ENCODE assay signal across 10 cellular contexts in the genomic region with DNA sequence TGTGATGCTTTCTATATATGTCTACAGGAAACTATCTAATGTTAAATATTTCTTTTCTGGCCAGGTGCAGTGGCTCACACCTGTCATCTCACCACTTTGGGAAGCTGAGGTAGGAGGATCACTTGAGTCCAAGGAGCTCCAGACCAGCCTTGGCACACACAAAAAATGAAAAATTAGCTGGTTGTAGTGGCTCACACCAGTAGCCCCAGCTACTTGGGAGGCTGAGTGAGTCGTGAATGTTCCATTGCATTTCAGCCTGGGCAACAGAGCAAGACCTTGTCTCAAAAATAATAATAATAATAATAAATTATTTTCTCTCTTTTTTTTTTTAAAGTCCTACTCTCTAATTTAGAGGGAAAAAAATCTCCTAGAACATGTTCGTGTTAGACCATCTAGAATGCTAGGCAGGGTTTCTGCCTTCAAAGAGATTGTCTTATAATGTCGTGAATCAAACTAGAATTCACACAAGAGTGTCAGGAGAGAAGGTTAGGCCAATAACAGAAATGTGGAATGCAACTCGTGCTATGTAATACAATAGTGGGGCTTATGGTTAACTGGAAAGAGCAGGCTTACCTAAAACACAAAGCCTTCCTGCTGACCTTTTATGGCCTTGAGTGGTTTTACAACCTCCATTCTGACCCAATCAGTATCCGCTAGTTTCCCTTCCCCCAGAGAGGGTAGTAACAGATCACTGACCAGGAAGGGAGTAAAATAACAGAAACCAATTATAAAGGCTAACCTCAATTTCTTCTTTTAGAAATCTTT. TPM values are rescaled to one million over a fixed set of nuclear protein-coding genes. Genes with fewer than 3 reads are reported as not detected.
DNase-seq lines count a peak whose midpoint lies in the region; ATAC-seq, FAIRE-seq and TF ChIP-seq lines count a peak whose summit lies in the region.
"Had no signal": no experiment of that assay in that cellular context is flagged by ENCODE, and none has a peak within 500 bp of the region (broad histone marks: within the 10 kb centered on the region; RNA-seq: fewer than 3 reads in every experiment).

No MANE protein-coding gene starts in this region.

- peak overlapping the region; percentile 93 for H3K9ac ChIP-seq in astrocyte (ENCODE audit: low read length)

- peaks cover 12% of the 10 kb centered on the region for H3K36me3 ChIP-seq in astrocyte (ENCODE audit: insufficient read depth, low read length)

- H3K4me2 ChIP-seq in astrocyte (ENCODE audit: low read length), result peak overlapping the region; percentile 80

- no peaks in the 10 kb centered on the region for H3K9me3 Mint-ChIP-seq in astrocyte (ENCODE audit: unreplicated experiment)
- H3K9me3 Mint-ChIP-seq in type B pancreatic cell, result no peaks in the 10 kb centered on the region
- H3K9me3 Mint-ChIP-seq: stimulated activated naive CD8-positive, alpha-beta T cell treated with anti-CD3 and anti-CD28 coated beads, Interleukin-15, Interleukin-2, amounts not matched to agents 100 ng/mL and 50 ng/mL, for 24 hours had no signal

- peaks cover 53% of the 10 kb centered on the region for H3K4me1 ChIP-seq in astrocyte (ENCODE audit: insufficient read depth, low read length)

- H3K4me3 Mint-ChIP-seq in astrocyte (ENCODE audit: unreplicated experiment), result peak overlapping the region; percentile 46
- H3K4me3 Mint-ChIP-seq in type B pancreatic cell, result peak overlapping the region; percentile 61
- H3K4me3 Mint-ChIP-seq: stimulated activated naive CD8-positive, alpha-beta T cell treated with anti-CD3 and anti-CD28 coated beads, Interleukin-15, Interleukin-2, amounts not matched to agents 100 ng/mL and 50 ng/mL, for 24 hours had no signal

- no peaks in the 10 kb centered on the region for H3K27me3 ChIP-seq in astrocyte (ENCODE audit: insufficient read depth, low read length)

- H3K27me3 Mint-ChIP-seq in astrocyte (ENCODE audit: low read depth, unreplicated experiment), result no peaks in the 10 kb centered on the region
- no peaks in the 10 kb centered on the region for H3K27me3 Mint-ChIP-seq in type B pancreatic cell
- H3K27me3 Mint-ChIP-seq: stimulated activated naive CD8-positive, alpha-beta T cell treated with anti-CD3 and anti-CD28 coated beads, Interleukin-15, Interleukin-2, amounts not matched to agents 100 ng/mL and 50 ng/mL, for 24 hours had no signal

- ATAC-seq in left colon (peak; percentile 40), HG03039 (IDR thresholded peaks at IDR 0.05; ENCODE audit: unreplicated experiment) (no peak)

- peaks cover 19% of the 10 kb centered on the region for H3K36me3 Mint-ChIP-seq in astrocyte (ENCODE audit: low read depth, unreplicated experiment)
- H3K36me3 Mint-ChIP-seq in type B pancreatic cell, result peaks cover 4% of the 10 kb centered on the region

- TF ChIP-seq CTCF in astrocyte (IDR thresholded peaks at IDR 0.05; ENCODE audit: insufficient read depth, low read depth, low read length) (no peak), type B pancreatic cell (conservative IDR thresholded peaks at IDR 0.05) (no peak)

- H3K27ac ChIP-seq in astrocyte (ENCODE audit: low read depth, low read length), result peak overlapping the region; percentile 100

- no peaks in the 10 kb centered on the region for H3K9me3 ChIP-seq in astrocyte (ENCODE audit: insufficient read depth, low read depth, low read length)

- peak overlapping the region; percentile 1 for H3K4me3 ChIP-seq in astrocyte (ENCODE audit: insufficient read depth, low read depth, low read length)

- H3K4me1 Mint-ChIP-seq in astrocyte (ENCODE audit: low read depth, unreplicated experiment), result peaks cover 62% of the 10 kb centered on the region
- peaks cover 60% of the 10 kb centered on the region for H3K4me1 Mint-ChIP-seq in type B pancreatic cell (ENCODE audit: unreplicated experiment)

- H3K27ac Mint-ChIP-seq in astrocyte (ENCODE audit: unreplicated experiment) (peak overlapping the region; percentile 99), type B pancreatic cell (peak overlapping the region; percentile 98)
- H3K27ac Mint-ChIP-seq: stimulated activated naive CD8-positive, alpha-beta T cell treated with anti-CD3 and anti-CD28 coated beads, Interleukin-15, Interleukin-2, amounts not matched to agents 100 ng/mL and 50 ng/mL, for 24 hours had no signal

- H2AFZ ChIP-seq in astrocyte (ENCODE audit: low read depth, low read length), result no peak overlapping the region

- no peaks in the 10 kb centered on the region for H4K20me1 ChIP-seq in astrocyte (ENCODE audit: insufficient read depth, low read length)

- DNase-seq in NCI-H2196 (lab: John Stamatoyannopoulos, UW; ENCODE audit: unreplicated experiment) (peak; percentile 11), NCI-H2196 treated with DMSO at 0.1 percent for 48 hours (lab: John Stamatoyannopoulos, UW; ENCODE audit: unreplicated experiment) (no peak), astrocyte (ENCODE audit: low read depth) (peak; percentile 75), left colon (no peak), type B pancreatic cell (ENCODE audit: extremely low spot score, unreplicated experiment) (no peak), head of caudate nucleus (no peak)
- DNase-seq in stimulated activated CD8-positive, alpha-beta memory T cell treated with anti-CD3 and anti-CD28 coated beads, Interleukin-4, amount 100 ng/mL, for 48 hours, result no peak

- intact Hi-C loops in left colon (cut with DNase I, micrococcal nuclease) (loop anchor here in 1 of 2 donors (5.0 kb wide), 1 partner anchor 41 kb away; no protein-coding TSS in a partner anchor), head of caudate nucleus (cut with DNase I) (no loop called here)

- peaks cover 71% of the 10 kb centered on the region for H3K79me2 ChIP-seq in astrocyte (ENCODE audit: insufficient read depth, low read length)

- FAIRE-seq in astrocyte (lab: Jason Lieb, UNC), result no peak
- FAIRE-seq: bronchial epithelial cell had no signal

RNA-seq across cellular contexts. Expression of a gene that starts 46.3 kb away (rescaled TPM):
- total RNA-seq in astrocyte (299 and 306 TPM in 2 replicates), left colon (100 to 1,000 TPM; 106 to 110 TPM), type B pancreatic cell (ENCODE audit: low replicate concordance) (49.4 and 79.8 TPM in 2 replicates)

Comparison
In these comparisons a context has a peak if more than half of its experiments do, and no peak if none do; other contexts are left out.
1. DNase-seq: peak in NCI-H2196 (single experiment) and astrocyte (single experiment); none in NCI-H2196 treated with DMSO at 0.1 percent for 48 hours (single experiment), left colon (0 of 2), type B pancreatic cell (single experiment), head of caudate nucleus (0 of 42) and stimulated activated CD8-positive, alpha-beta memory T cell treated with anti-CD3 and anti-CD28 coated beads, Interleukin-4, amount 100 ng/mL, for 48 hours (single experiment).